ENCODE assay signal across 24 cellular contexts in the genomic region with DNA sequence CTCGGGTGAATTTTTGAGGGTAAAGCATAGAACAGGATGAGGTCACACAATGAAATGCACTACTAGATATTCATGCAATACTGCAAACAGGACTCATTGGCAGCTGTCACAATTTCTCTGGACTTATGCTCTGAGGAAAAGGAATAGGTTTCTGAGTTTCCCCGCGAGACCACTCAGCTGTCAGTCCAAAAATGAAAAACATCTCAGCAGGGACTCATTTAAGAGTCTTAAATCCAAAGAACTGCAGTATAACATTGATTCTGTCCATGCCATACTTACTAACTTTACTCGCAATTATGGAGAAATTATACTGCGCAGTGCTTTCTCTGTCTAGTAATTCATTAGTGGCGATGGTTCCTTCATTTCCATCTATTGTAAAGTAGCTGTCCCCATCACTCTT.
"Had no signal": no experiment of that assay in that cellular context is flagged by ENCODE, and none has a peak within 500 bp of the region (broad histone marks: within the 10 kb centered on the region; RNA-seq: fewer than 3 reads in every experiment).

No MANE protein-coding gene starts in this region.

- H3K9ac ChIP-seq: neural progenitor cell, parathyroid adenoma had no signal

- H3K27ac ChIP-seq: neural progenitor cell, ovary, parathyroid adenoma, psoas muscle, right lobe of liver, sigmoid colon, stomach, thoracic aorta, thyroid gland, tibial nerve, upper lobe of left lung, vagina had no signal

- H3K79me2 ChIP-seq: parathyroid adenoma had no signal

- H3K4me2 ChIP-seq: neural progenitor cell had no signal

- H3K4me3 ChIP-seq: neural progenitor cell, ovary, psoas muscle, right lobe of liver, sigmoid colon, stomach, thoracic aorta, thyroid gland, tibial nerve, upper lobe of left lung, vagina had no signal

- H3K27me3 ChIP-seq: neural progenitor cell, ovary, right lobe of liver, sigmoid colon, stomach, thyroid gland, tibial nerve, upper lobe of left lung, vagina had no signal

- H3K36me3 ChIP-seq: neural progenitor cell, ovary, right lobe of liver, sigmoid colon, stomach, thoracic aorta, thyroid gland, tibial nerve, upper lobe of left lung, vagina had no signal

- DNase-seq: nephron progenitor cell; occipital lobe; ovary; posterior cingulate gyrus; psoas muscle; right cardiac atrium; right lobe of liver; sigmoid colon; small intestine; stimulated activated CD4-positive, alpha-beta T cell treated with anti-CD3 and anti-CD28 coated beads, Interleukin-15, amount 100 ng/mL, for 24 hours; stimulated activated CD4-positive, alpha-beta T cell treated with anti-CD3 and anti-CD28 coated beads, Interleukin-2, amount 100 ng/mL, for 24 hours; stimulated activated CD4-positive, alpha-beta T cell treated with anti-CD3 and anti-CD28 coated beads, Interleukin-2, amount 100 ng/mL, for 48 hours; stimulated activated CD4-positive, alpha-beta T cell treated with anti-CD3 and anti-CD28 coated beads, Interleukin-4, amount 100 ng/mL, for 24 hours; stimulated activated naive B cell treated with anti-CD40 and anti-IgM and Interleukin-4, amounts not matched to agents 10 μg/mL and 1 μg/mL and 100 μg/mL, for 72 hours; stimulated activated naive CD4-positive, alpha-beta T cell treated with Interleukin-2 at 50 U/mL for 16 hours; stomach; thyroid gland; trophoblast cell; upper lobe of left lung had no signal

- H3K9me3 ChIP-seq: ovary, psoas muscle, right lobe of liver, sigmoid colon, thoracic aorta, upper lobe of left lung, vagina had no signal

- H2AFZ ChIP-seq: neural progenitor cell, parathyroid adenoma had no signal
